ENCODE assay signal across 1 cellular context in the genomic region with DNA sequence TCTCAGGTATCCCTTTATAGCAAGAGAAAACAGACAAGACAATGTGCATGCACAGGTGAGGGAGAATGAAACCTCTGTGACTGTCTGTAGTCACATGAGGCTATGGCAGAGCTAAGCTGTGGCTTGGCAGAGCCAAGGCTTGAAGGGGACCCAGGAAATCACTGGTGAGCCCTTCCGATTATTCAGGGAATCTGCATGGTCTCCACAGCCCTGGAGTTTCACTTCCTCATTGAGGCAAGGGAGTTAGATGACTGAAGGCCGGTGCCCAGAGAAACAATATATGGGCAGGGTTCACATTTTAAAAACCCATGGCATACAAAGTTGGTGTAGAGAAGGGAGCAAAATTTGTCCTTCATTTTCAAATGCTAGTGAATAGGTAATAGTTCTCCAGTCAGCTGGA.
TF ChIP-seq lines count a peak whose summit lies in the region.

No MANE protein-coding gene starts in this region.

TF ChIP-seq in SK-N-SH treated with all-trans-retinoic acid at 6 μM for 48 hours, 23 proteins besides CTCF, POLR2A, EP300 and RAD21 (continued from another document):
- no peak for TF ChIP-seq PATZ1 (CRISPR knock-in tag; IDR thresholded peaks at IDR 0.05; ENCODE audit: borderline replicate concordance)
